Comparison of ENCODE assay signal across 8 cellular contexts in genomic region chr6:7910654-7911344, GRCh38. TPM values are rescaled to one million over a fixed set of nuclear protein-coding genes. Genes with fewer than 3 reads are reported as not detected.
DNase-seq lines count a peak whose midpoint lies in the region; ATAC-seq and TF ChIP-seq lines count a peak whose summit lies in the region.

TXNDC5 (minus strand) TSS chr6:7910788; CDS start chr6:7910776, 12 bp downstream.

- H3K27ac ChIP-seq in spleen, result peak within 1 kb of the TSS in 7 of 8 donors; percentile 68 to 87 (median 82)

- H3K4me1 Mint-ChIP-seq in WTC11, result peaks cover 9% of the 10 kb centered on the region

- no peaks in the 10 kb centered on the region for H3K36me3 ChIP-seq in spleen

- H3K4me3 ChIP-seq in cardiac fibroblast (replicated peaks in 1 of 2; ENCODE audit: low read depth in 2 of 2, low read length in 2 of 2), result peak within 1 kb of the TSS; percentile 64 to 78
- H3K4me3 ChIP-seq in spleen, result peak within 1 kb of the TSS; percentile 71 to 95 (median 82)

- no peaks in the 10 kb centered on the region for H3K27me3 ChIP-seq in spleen (replicated peaks in 1 of 7)

- no peaks in the 10 kb centered on the region for H3K36me3 Mint-ChIP-seq in WTC11

- TF ChIP-seq CTCF in WTC11 (IDR thresholded peaks at IDR 0.05) (no peak), cardiac fibroblast (IDR thresholded peaks at IDR 0.05; ENCODE audit: low read depth, low read length) (no peak), spleen (IDR thresholded peaks at IDR 0.05 in 8 of 11, conservative IDR thresholded peaks at IDR 0.05 in 3 of 11) (no peak)

- 2 to 26% (median 6%) methylated on average over 5 to 75 of the region's 75 CpGs for WGBS in spleen, 5 donors

- DNase-seq in NCI-H2029 treated with DMSO at 0.1 percent for 48 hours (lab: John Stamatoyannopoulos, UW) (peak; percentile 52), WTC11 (ENCODE audit: low spot score) (peak; percentile 73), cardiac fibroblast (ENCODE audit: low read depth in 2 of 2) (peak; percentile 68 to 81), inferior parietal cortex (ENCODE audit: extremely low spot score) (peak; percentile 53), spleen (peak; percentile 95), NCI-H187 treated with DMSO at 0.1 percent for 48 hours (lab: John Stamatoyannopoulos, UW) (no peak)

- peak; percentile 43 for ATAC-seq in GM18517 (IDR thresholded peaks at IDR 0.05; ENCODE audit: unreplicated experiment)
- ATAC-seq in HG02884 (IDR thresholded peaks at IDR 0.05; ENCODE audit: unreplicated experiment), result peak; percentile 55
- peak; percentile 75 for ATAC-seq in WTC11

- H3K9me3 Mint-ChIP-seq in WTC11, result no peaks in the 10 kb centered on the region

- TF ChIP-seq POLR2A in spleen (IDR thresholded peaks at IDR 0.05), result no peak

- intact Hi-C loops in spleen (cut with DNase I; ENCODE audit: low total_unique reads), result no loop called here

- H3K4me1 ChIP-seq in spleen, result peaks cover 11 to 59% (median 19%) of the 10 kb centered on the region in 6 donors

- POLR2A ChIA-PET in WTC11 (lab: Charles Lee), result no interaction called here

- H3K4me3 Mint-ChIP-seq in WTC11, result peak within 1 kb of the TSS; percentile 77

- H3K27me3 Mint-ChIP-seq in WTC11 (ENCODE audit: low read depth), result no peaks in the 10 kb centered on the region; the same call in 1 of the 2 replicates

- no peaks in the 10 kb centered on the region for H3K9me3 ChIP-seq in spleen

- CTCF ChIA-PET in WTC11 (lab: Charles Lee), result interaction anchor here (0.9 to 1.3 kb wide), 3 partner anchors 11 to 188 kb away, joined by 3 to 7 read pairs (median 4); no protein-coding TSS in a partner anchor

- H3K27ac Mint-ChIP-seq in WTC11, result peak within 1 kb of the TSS; percentile 44

TF ChIP-seq in WTC11, 78 proteins besides CTCF, POLR2A, EP300 and RAD21 (continues in another document):
- TF ChIP-seq CREM (CRISPR knock-in tag; IDR thresholded peaks at IDR 0.05) (no peak), ZNF532 (CRISPR knock-in tag; IDR thresholded peaks at IDR 0.05; ENCODE audit: borderline replicate concordance) (no peak), FOXJ3 (CRISPR knock-in tag; IDR thresholded peaks at IDR 0.05; ENCODE audit: borderline replicate concordance) (no peak), E2F1 (CRISPR knock-in tag; IDR thresholded peaks at IDR 0.05) (no peak), TEAD4 (CRISPR knock-in tag; IDR thresholded peaks at IDR 0.05) (no peak), ZNF219 (CRISPR knock-in tag; IDR thresholded peaks at IDR 0.05; ENCODE audit: borderline replicate concordance) (no peak), ERG (CRISPR knock-in tag; IDR thresholded peaks at IDR 0.05) (no peak), ZNF138 (CRISPR knock-in tag; conservative IDR thresholded peaks at IDR 0.05) (no peak), TCF7 (CRISPR knock-in tag; IDR thresholded peaks at IDR 0.05; ENCODE audit: low read depth) (no peak), NR3C1 (CRISPR knock-in tag; conservative IDR thresholded peaks at IDR 0.05; ENCODE audit: low read depth) (no peak; the same call in 1 of the 2 replicates), USF2 (CRISPR knock-in tag; IDR thresholded peaks at IDR 0.05) (no peak), MYBL2 (CRISPR knock-in tag; IDR thresholded peaks at IDR 0.05) (no peak), SP1 (CRISPR knock-in tag; conservative IDR thresholded peaks at IDR 0.05) (peak; percentile 12; the same call in 1 of the 2 replicates), ZNF512 (CRISPR knock-in tag; IDR thresholded peaks at IDR 0.05; ENCODE audit: borderline replicate concordance) (no peak), MXD4 (CRISPR knock-in tag; IDR thresholded peaks at IDR 0.05; ENCODE audit: borderline replicate concordance) (no peak), NR2C2 (CRISPR knock-in tag; IDR thresholded peaks at IDR 0.05) (no peak), ZNF263 (CRISPR knock-in tag; IDR thresholded peaks at IDR 0.05; ENCODE audit: low read depth) (no peak), ZNF121 (CRISPR knock-in tag; IDR thresholded peaks at IDR 0.05) (no peak)

RNA-seq across cellular contexts. Expression of gene TXNDC5, which starts in this region (rescaled TPM):
- total RNA-seq in WTC11 (2021) (141 to 149 TPM (median 147 TPM) in 3 replicates), spleen (100 to 1,000 TPM; 125 to 645 (median 241) TPM)
- 10 to 100 TPM; 25.9 to 58.2 (median 48.7) TPM for polyA plus RNA-seq in spleen
